Comparison of ENCODE assay signal across 1 cellular context in genomic region chr4:176964116-176964691, GRCh38.
TF ChIP-seq lines count a peak whose summit lies in the region.

No MANE protein-coding gene starts in this region.

TF ChIP-seq in GM12878, 131 proteins besides CTCF, POLR2A, EP300 and RAD21:
- no peak for TF ChIP-seq CREB1 (IDR thresholded peaks at IDR 0.05; ENCODE audit: low read depth)
- TF ChIP-seq TCF12 (IDR thresholded peaks at IDR 0.05; ENCODE audit: low read depth, low read length): no peak
- no peak for TF ChIP-seq ZBED1 (IDR thresholded peaks at IDR 0.05; ENCODE audit: borderline replicate concordance)
- no peak for TF ChIP-seq IKZF2 (IDR thresholded peaks at IDR 0.05)
- TF ChIP-seq MYC (IDR thresholded peaks at IDR 0.05; ENCODE audit: insufficient read depth, insufficient read length, insufficient replicate concordance, low read length, severe bottlenecking): no peak
- no peak for TF ChIP-seq TBL1XR1 (IDR thresholded peaks at IDR 0.05; ENCODE audit: low read depth, low read length)
- no peak for TF ChIP-seq ATF7 (IDR thresholded peaks at IDR 0.05; ENCODE audit: low read depth)
- no peak for TF ChIP-seq IRF3 (IDR thresholded peaks at IDR 0.05)
- no peak for TF ChIP-seq FOS (IDR thresholded peaks at IDR 0.05; ENCODE audit: borderline replicate concordance, extremely low read depth, insufficient read length)
- no peak for TF ChIP-seq RELA (IDR thresholded peaks at IDR 0.05; ENCODE audit: borderline replicate concordance, partially characterized antibody)
- no peak for TF ChIP-seq CREM (IDR thresholded peaks at IDR 0.05; ENCODE audit: low read depth)
- TF ChIP-seq EED (IDR thresholded peaks at IDR 0.05; ENCODE audit: low read depth): no peak
- no peak for TF ChIP-seq STAT1 (conservative IDR thresholded peaks at IDR 0.05)
- TF ChIP-seq, protein P1, sequence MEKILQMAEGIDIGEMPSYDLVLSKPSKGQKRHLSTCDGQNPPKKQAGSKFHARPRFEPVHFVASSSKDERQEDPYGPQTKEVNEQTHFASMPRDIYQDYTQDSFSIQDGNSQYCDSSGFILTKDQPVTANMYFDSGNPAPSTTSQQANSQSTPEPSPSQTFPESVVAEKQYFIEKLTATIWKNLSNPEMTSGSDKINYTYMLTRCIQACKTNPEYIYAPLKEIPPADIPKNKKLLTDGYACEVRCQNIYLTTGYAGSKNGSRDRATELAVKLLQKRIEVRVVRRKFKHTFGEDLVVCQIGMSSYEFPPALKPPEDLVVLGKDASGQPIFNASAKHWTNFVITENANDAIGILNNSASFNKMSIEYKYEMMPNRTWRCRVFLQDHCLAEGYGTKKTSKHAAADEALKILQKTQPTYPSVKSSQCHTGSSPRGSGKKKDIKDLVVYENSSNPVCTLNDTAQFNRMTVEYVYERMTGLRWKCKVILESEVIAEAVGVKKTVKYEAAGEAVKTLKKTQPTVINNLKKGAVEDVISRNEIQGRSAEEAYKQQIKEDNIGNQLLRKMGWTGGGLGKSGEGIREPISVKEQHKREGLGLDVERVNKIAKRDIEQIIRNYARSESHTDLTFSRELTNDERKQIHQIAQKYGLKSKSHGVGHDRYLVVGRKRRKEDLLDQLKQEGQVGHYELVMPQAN (conservative IDR thresholded peaks at IDR 0.05): no peak
- TF ChIP-seq, protein P2, sequence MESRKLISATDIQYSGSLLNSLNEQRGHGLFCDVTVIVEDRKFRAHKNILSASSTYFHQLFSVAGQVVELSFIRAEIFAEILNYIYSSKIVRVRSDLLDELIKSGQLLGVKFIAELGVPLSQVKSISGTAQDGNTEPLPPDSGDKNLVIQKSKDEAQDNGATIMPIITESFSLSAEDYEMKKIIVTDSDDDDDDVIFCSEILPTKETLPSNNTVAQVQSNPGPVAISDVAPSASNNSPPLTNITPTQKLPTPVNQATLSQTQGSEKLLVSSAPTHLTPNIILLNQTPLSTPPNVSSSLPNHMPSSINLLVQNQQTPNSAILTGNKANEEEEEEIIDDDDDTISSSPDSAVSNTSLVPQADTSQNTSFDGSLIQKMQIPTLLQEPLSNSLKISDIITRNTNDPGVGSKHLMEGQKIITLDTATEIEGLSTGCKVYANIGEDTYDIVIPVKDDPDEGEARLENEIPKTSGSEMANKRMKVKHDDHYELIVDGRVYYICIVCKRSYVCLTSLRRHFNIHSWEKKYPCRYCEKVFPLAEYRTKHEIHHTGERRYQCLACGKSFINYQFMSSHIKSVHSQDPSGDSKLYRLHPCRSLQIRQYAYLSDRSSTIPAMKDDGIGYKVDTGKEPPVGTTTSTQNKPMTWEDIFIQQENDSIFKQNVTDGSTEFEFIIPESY (IDR thresholded peaks at IDR 0.05): no peak
- no peak for TF ChIP-seq NFXL1 (IDR thresholded peaks at IDR 0.05; ENCODE audit: borderline replicate concordance)
- TF ChIP-seq ZSCAN29 (IDR thresholded peaks at IDR 0.05): no peak
